Comparison of ENCODE assay signal across 24 cellular contexts in genomic region chr10:34327184-34327583, GRCh38.
DNase-seq lines count a peak whose midpoint lies in the region; ATAC-seq and TF ChIP-seq lines count a peak whose summit lies in the region.
"Had no signal": no experiment of that assay in that cellular context is flagged by ENCODE, and none has a peak within 500 bp of the region (broad histone marks: within the 10 kb centered on the region; RNA-seq: fewer than 3 reads in every experiment).

No MANE protein-coding gene starts in this region.

- no peak overlapping the region for H3K4me3 Mint-ChIP-seq in progenitor cell of endocrine pancreas (ENCODE audit: low read depth)
- H3K4me3 Mint-ChIP-seq in natural killer cell treated with Interleukin-12 subunit alpha and Interleukin-12 subunit beta and Interleukin-15 and Interleukin-18, amount 100 ng/mL, for 72 hours: no peak overlapping the region
- H3K4me3 Mint-ChIP-seq: CD4-positive, alpha-beta memory T cell; HFFc6; IgD-negative memory B cell; T-helper 17 cell had no signal

- H3K27me3 Mint-ChIP-seq in progenitor cell of endocrine pancreas: no peaks in the 10 kb centered on the region
- no peaks in the 10 kb centered on the region for H3K27me3 Mint-ChIP-seq in natural killer cell treated with Interleukin-12 subunit alpha and Interleukin-12 subunit beta and Interleukin-15 and Interleukin-18, amount 100 ng/mL, for 72 hours
- H3K27me3 Mint-ChIP-seq: IgD-negative memory B cell had no signal

- no peak overlapping the region for H3K23ac ChIP-seq in mesenchymal stem cell (ENCODE audit: low read length in 2 of 2)

- peaks cover 11% of the 10 kb centered on the region for H3K4me1 Mint-ChIP-seq in progenitor cell of endocrine pancreas (ENCODE audit: low read depth)
- H3K4me1 Mint-ChIP-seq in natural killer cell treated with Interleukin-12 subunit alpha and Interleukin-12 subunit beta and Interleukin-15 and Interleukin-18, amount 100 ng/mL, for 72 hours (ENCODE audit: low read depth in 2 of 2): peaks cover 0 to 5% of the 10 kb centered on the region in 2 donors
- H3K4me1 Mint-ChIP-seq: CD4-positive, alpha-beta memory T cell; IgD-negative memory B cell had no signal

- H2AK5ac ChIP-seq in mesenchymal stem cell (ENCODE audit: low read length, severe bottlenecking): no peak overlapping the region

- no peaks in the 10 kb centered on the region for H3K9me3 Mint-ChIP-seq in progenitor cell of endocrine pancreas (ENCODE audit: low read depth)
- no peaks in the 10 kb centered on the region for H3K9me3 Mint-ChIP-seq in natural killer cell treated with Interleukin-12 subunit alpha and Interleukin-12 subunit beta and Interleukin-15 and Interleukin-18, amount 100 ng/mL, for 72 hours
- H3K9me3 Mint-ChIP-seq: CD4-positive, alpha-beta memory T cell; HFFc6 had no signal

- H2BK120ac ChIP-seq in mesenchymal stem cell (ENCODE audit: low read depth, low read length): no peak overlapping the region

- H2BK12ac ChIP-seq in mesenchymal stem cell (ENCODE audit: low read length in 2 of 2): no peak overlapping the region

- TF ChIP-seq CTCF in progenitor cell of endocrine pancreas (IDR thresholded peaks at IDR 0.05; ENCODE audit: unreplicated experiment): no peak

- H3K9ac ChIP-seq in mesenchymal stem cell (ENCODE audit: low read length): no peak overlapping the region
- H3K9ac ChIP-seq: KMS-11 had no signal

- no peak overlapping the region for H2AFZ ChIP-seq in mesenchymal stem cell (ENCODE audit: low read depth, low read length)
- H2AFZ ChIP-seq: PC-9 had no signal

- no peak overlapping the region for H2BK5ac ChIP-seq in mesenchymal stem cell (ENCODE audit: low read depth, low read length, poor library complexity, severe bottlenecking)

- peaks cover 9 to 25% of the 10 kb centered on the region in 2 experiments for H3K36me3 ChIP-seq in mesenchymal stem cell (ENCODE audit: control insufficient read depth in 1 of 2, insufficient read depth in 2 of 2, low read depth in 1 of 2, low read length in 2 of 2)
- H3K36me3 ChIP-seq: HAP-1 had no signal

- DNase-seq in NCI-H446 (lab: John Stamatoyannopoulos, UW) (peak; percentile 7 to 38), NCI-H446 treated with DMSO at 0.1 percent for 48 hours (lab: John Stamatoyannopoulos, UW) (no peak), NCI-H526 treated with DMSO at 0.1 percent for 48 hours (lab: John Stamatoyannopoulos, UW) (peak; percentile 78), fibroblast of gingiva (ENCODE audit: low read depth) (peak; percentile 30), progenitor cell of endocrine pancreas (ENCODE audit: low spot score, unreplicated experiment) (no peak), mesenchymal stem cell (no peak), HT-29 (ENCODE audit: low spot score) (no peak)
- DNase-seq in natural killer cell treated with Interleukin-12 subunit alpha and Interleukin-12 subunit beta and Interleukin-15 and Interleukin-18, amount 100 ng/mL, for 72 hours (ENCODE audit: low spot score): no peak
- DNase-seq: C1 segment of cervical spinal cord; CD4-positive, alpha-beta memory T cell; COR-L47; DMS53; GOT3; HFFc6; MM.1S; NCI-H1694 treated with DMSO at 0.1 percent for 48 hours; NCI-H82; NK-92 treated with Interleukin-12 subunit alpha and Interleukin-12 subunit beta, amount 100 ng/mL, for 24 hours; PC-9; T-helper 17 cell had no signal

- no peaks in the 10 kb centered on the region for H3K27me3 ChIP-seq in mesenchymal stem cell (ENCODE audit: control insufficient read depth in 1 of 2, insufficient read depth in 1 of 2, low read length in 2 of 2)

- peaks cover 23% of the 10 kb centered on the region for H3K79me1 ChIP-seq in mesenchymal stem cell (replicated peaks; ENCODE audit: low read length, poor library complexity, severe bottlenecking)

- H3K18ac ChIP-seq in mesenchymal stem cell (ENCODE audit: low read depth in 1 of 2, low read length in 2 of 2): no peak overlapping the region

- peak overlapping the region; percentile 54 for H3K27ac Mint-ChIP-seq in progenitor cell of endocrine pancreas
- no peak overlapping the region for H3K27ac Mint-ChIP-seq in natural killer cell treated with Interleukin-12 subunit alpha and Interleukin-12 subunit beta and Interleukin-15 and Interleukin-18, amount 100 ng/mL, for 72 hours
- H3K27ac Mint-ChIP-seq: CD4-positive, alpha-beta memory T cell; HFFc6; IgD-negative memory B cell; T-helper 17 cell had no signal

- H4K91ac ChIP-seq in mesenchymal stem cell (ENCODE audit: low read length): no peak overlapping the region

- no peak overlapping the region for H2BK15ac ChIP-seq in mesenchymal stem cell (ENCODE audit: low read depth, poor library complexity, severe bottlenecking)

- no peaks in the 10 kb centered on the region for H3K9me3 ChIP-seq in mesenchymal stem cell (ENCODE audit: control insufficient read depth, low read length)
- H3K9me3 ChIP-seq: HAP-1 had no signal

- no peak overlapping the region for H3K4ac ChIP-seq in mesenchymal stem cell (ENCODE audit: low read depth in 1 of 2, low read length in 2 of 2)

- peaks cover 1% of the 10 kb centered on the region for H3K4me1 ChIP-seq in mesenchymal stem cell (ENCODE audit: control insufficient read depth, insufficient read depth, low read depth, low read length)

- no peak overlapping the region for H3K4me2 ChIP-seq in mesenchymal stem cell (ENCODE audit: low read length, poor library complexity, severe bottlenecking)
- H3K4me2 ChIP-seq: KMS-11, PC-9 had no signal

- no peak for ATAC-seq in natural killer cell treated with Interleukin-12 subunit alpha and Interleukin-12 subunit beta and Interleukin-15 and Interleukin-18, amount 100 ng/mL, for 72 hours
- ATAC-seq: Right ventricle myocardium inferior, T-helper 17 cell had no signal

- H3K27ac ChIP-seq in mesenchymal stem cell (ENCODE audit: low read length, poor library complexity, severe bottlenecking): no peak overlapping the region
- H3K27ac ChIP-seq: KMS-11, PC-9 had no signal

- no peak overlapping the region for H3K4me3 ChIP-seq in mesenchymal stem cell (ENCODE audit: insufficient read depth in 1 of 2, low read depth in 1 of 2, low read length in 2 of 2)
- H3K4me3 ChIP-seq: HAP-1, PC-9 had no signal

- H3K14ac ChIP-seq in mesenchymal stem cell (ENCODE audit: low read length in 2 of 2): no peak overlapping the region

- H3K36me3 Mint-ChIP-seq in progenitor cell of endocrine pancreas (ENCODE audit: insufficient read depth): peaks cover 22% of the 10 kb centered on the region
- H3K36me3 Mint-ChIP-seq in natural killer cell treated with Interleukin-12 subunit alpha and Interleukin-12 subunit beta and Interleukin-15 and Interleukin-18, amount 100 ng/mL, for 72 hours: no peaks in the 10 kb centered on the region
- H3K36me3 Mint-ChIP-seq: CD4-positive, alpha-beta memory T cell; IgD-negative memory B cell had no signal

- 81% methylated on average over 4 of the region's 4 CpGs for WGBS in mesenchymal stem cell

- H4K8ac ChIP-seq in mesenchymal stem cell (ENCODE audit: low read length): no peak overlapping the region

Comparison
In these comparisons a context has a peak if more than half of its experiments do, and no peak if none do; other contexts are left out.
1. DNase-seq: peak in NCI-H446 (2 of 2), NCI-H526 treated with DMSO at 0.1 percent for 48 hours (single experiment) and fibroblast of gingiva (single experiment); none in NCI-H446 treated with DMSO at 0.1 percent for 48 hours (single experiment), progenitor cell of endocrine pancreas (single experiment), natural killer cell treated with Interleukin-12 subunit alpha and Interleukin-12 subunit beta and Interleukin-15 and Interleukin-18, amount 100 ng/mL, for 72 hours (single experiment), mesenchymal stem cell (single experiment) and HT-29 (single experiment).